8 cellular contexts compared by ENCODE assay signal in genomic region chr3:170180107-170180951, GRCh38. TPM values are rescaled to one million over a fixed set of nuclear protein-coding genes. Genes with fewer than 3 reads are reported as not detected.
DNase-seq lines count a peak whose midpoint lies in the region; ATAC-seq and TF ChIP-seq lines count a peak whose summit lies in the region.

No MANE protein-coding gene starts in this region.

- CTCF ChIA-PET in activated CD8-positive, alpha-beta T cell treated with anti-CD3 and anti-CD28 coated beads for 36 hours (lab: Charles Lee) = interaction anchor here (1.3 kb wide), 1 partner anchor 8 kb away, joined by 3 read pairs; no protein-coding TSS in a partner anchor

- peak overlapping the region; percentile 66 for H2AK5ac ChIP-seq in trophoblast cell (ENCODE audit: low read length)

- POLR2A ChIA-PET in activated CD8-positive, alpha-beta T cell treated with anti-CD3 and anti-CD28 coated beads for 36 hours (lab: Charles Lee) = interaction anchor here (0.6 to 2.8 kb wide), 15 partner anchors 9 to 416 kb away, joined by 3 to 16 read pairs (median 4); partner anchors contain the start of genes ACTRT3, PRKCI, SKIL and TERC

- H3K79me1 ChIP-seq in trophoblast cell (ENCODE audit: low read length) = peaks cover 7% of the 10 kb centered on the region

- peak; percentile 31 for ATAC-seq in GM21390 (IDR thresholded peaks at IDR 0.05; ENCODE audit: unreplicated experiment)
- ATAC-seq in activated CD8-positive, alpha-beta T cell treated with anti-CD3 and anti-CD28 coated beads for 36 hours = peak; percentile 43

- H3K23ac ChIP-seq in trophoblast cell (ENCODE audit: low read length) = no peak overlapping the region

- H3K18ac ChIP-seq in trophoblast cell (ENCODE audit: low read length) = peak overlapping the region; percentile 95

- H3K4ac ChIP-seq in trophoblast cell (ENCODE audit: low read depth, low read length) = peak overlapping the region; percentile 95

- peak overlapping the region; percentile 88 for H3K14ac ChIP-seq in trophoblast cell (ENCODE audit: low read length)

- H2BK12ac ChIP-seq in trophoblast cell (ENCODE audit: low read length) = no peak overlapping the region

- peak overlapping the region; percentile 46 for H2BK120ac ChIP-seq in trophoblast cell (ENCODE audit: insufficient read depth, low read length, poor library complexity)

- peak overlapping the region; percentile 91 for H4K91ac ChIP-seq in trophoblast cell (ENCODE audit: low read depth, low read length)

- peak overlapping the region; percentile 88 for H2AFZ ChIP-seq in trophoblast cell (ENCODE audit: insufficient read depth, low read length, poor library complexity)

- H3K4me1 Mint-ChIP-seq in activated CD8-positive, alpha-beta T cell treated with anti-CD3 and anti-CD28 coated beads for 36 hours (ENCODE audit: low read depth) = peaks cover 29% of the 10 kb centered on the region

- H3K9me3 ChIP-seq in trophoblast cell (ENCODE audit: insufficient read depth, low read depth, low read length) = no peaks in the 10 kb centered on the region

- peak overlapping the region; percentile 95 for H3K4me3 ChIP-seq in trophoblast cell (ENCODE audit: low read depth, low read length)

- peak overlapping the region; percentile 98 for H3K9ac ChIP-seq in trophoblast cell (ENCODE audit: low read length)

- WGBS in trophoblast cell (ENCODE audit: extremely low coverage, insufficient coverage, insufficient read length) = no CpG with 5 or more reads among the region's 16 CpGs

- H3K4me1 ChIP-seq in trophoblast cell (ENCODE audit: control insufficient read depth in 1 of 2, insufficient read depth in 2 of 2, low read length in 2 of 2) = peaks cover 3% of the 10 kb centered on the region in 2 experiments

- peak overlapping the region; percentile 98 for H4K8ac ChIP-seq in trophoblast cell (ENCODE audit: low read depth, low read length)

- H3K4me3 Mint-ChIP-seq in activated CD8-positive, alpha-beta T cell treated with anti-CD3 and anti-CD28 coated beads for 36 hours = peak overlapping the region; percentile 86

- no peaks in the 10 kb centered on the region for H3K27me3 ChIP-seq in trophoblast cell (ENCODE audit: insufficient read depth, low read length)

- no peak for TF ChIP-seq CTCF in activated CD8-positive, alpha-beta T cell treated with anti-CD3 and anti-CD28 coated beads for 36 hours (IDR thresholded peaks at IDR 0.05)

- H3K4me2 ChIP-seq in trophoblast cell (ENCODE audit: low read length) = peak overlapping the region; percentile 71

- H3K27ac Mint-ChIP-seq in activated CD8-positive, alpha-beta T cell treated with anti-CD3 and anti-CD28 coated beads for 36 hours = peak overlapping the region; percentile 100

- peak overlapping the region; percentile 59 for H2BK5ac ChIP-seq in trophoblast cell (ENCODE audit: low read depth, low read length, poor library complexity)

- DNase-seq in GM03348 (ENCODE audit: low spot score) = peak; percentile 10
- peak; percentile 16 for DNase-seq in HS-5 (ENCODE audit: low read depth)
- peak; percentile 25 for DNase-seq in activated CD8-positive, alpha-beta T cell treated with anti-CD3 and anti-CD28 coated beads for 36 hours
- DNase-seq in foreskin melanocyte = peak; percentile 33
- peak in 1 of 2 donors; percentile 32 for DNase-seq in trophoblast cell
- DNase-seq in NCI-H2196 (lab: John Stamatoyannopoulos, UW; ENCODE audit: unreplicated experiment) = no peak
- DNase-seq in MV-4-11 (lab: John Stamatoyannopoulos, UW) = no peak

- H3K36me3 ChIP-seq in trophoblast cell (ENCODE audit: control insufficient read depth in 1 of 2, insufficient read depth in 2 of 2, low read length in 2 of 2) = peaks cover 13 to 19% of the 10 kb centered on the region in 2 experiments

- H3K36me3 Mint-ChIP-seq in activated CD8-positive, alpha-beta T cell treated with anti-CD3 and anti-CD28 coated beads for 36 hours (ENCODE audit: low read depth) = peaks cover 35% of the 10 kb centered on the region

- H3K9me3 Mint-ChIP-seq in activated CD8-positive, alpha-beta T cell treated with anti-CD3 and anti-CD28 coated beads for 36 hours = no peaks in the 10 kb centered on the region

- no peaks in the 10 kb centered on the region for H3K27me3 Mint-ChIP-seq in activated CD8-positive, alpha-beta T cell treated with anti-CD3 and anti-CD28 coated beads for 36 hours

- H4K12ac ChIP-seq in trophoblast cell (ENCODE audit: low read depth, low read length) = no peak overlapping the region

- no peak overlapping the region for H3K27ac ChIP-seq in trophoblast cell (ENCODE audit: low read depth, low read length)

- peaks cover 9% of the 10 kb centered on the region for H3K79me2 ChIP-seq in trophoblast cell (ENCODE audit: control insufficient read depth, insufficient read depth, low read length, poor library complexity)

- intact Hi-C loops in activated CD8-positive, alpha-beta T cell treated with anti-CD3 and anti-CD28 coated beads for 36 hours (cut with micrococcal nuclease) = loop anchor here (10.0 kb wide), 1 partner anchor 174 kb away; the partner anchor contains the start of gene SKIL

RNA-seq across cellular contexts. Expression of gene PHC3, which starts 1.2 kb away (rescaled TPM):
- total RNA-seq in activated CD8-positive, alpha-beta T cell treated with anti-CD3 and anti-CD28 coated beads for 36 hours = 10 to 100 TPM; 50.1 to 53.0 TPM
- 36.3 and 38.5 TPM in 2 replicates for polyA plus RNA-seq in trophoblast cell (2013)

RNA-seq across cellular contexts. Expression of gene PRKCI, which starts 41.9 kb away (rescaled TPM):
- 10 to 100 TPM; 17.4 to 21.3 TPM for total RNA-seq in activated CD8-positive, alpha-beta T cell treated with anti-CD3 and anti-CD28 coated beads for 36 hours
- polyA plus RNA-seq in trophoblast cell (2013) = 23.7 and 24.6 TPM in 2 replicates

Comparison
In these comparisons a context has a peak if more than half of its experiments do, and no peak if none do; other contexts are left out.
1. DNase-seq: peak in GM03348 (single experiment), HS-5 (single experiment), activated CD8-positive, alpha-beta T cell treated with anti-CD3 and anti-CD28 coated beads for 36 hours (single experiment) and foreskin melanocyte (single experiment); none in NCI-H2196 (single experiment) and MV-4-11 (single experiment).